18 cellular contexts compared by ENCODE assay signal in the genomic region with DNA sequence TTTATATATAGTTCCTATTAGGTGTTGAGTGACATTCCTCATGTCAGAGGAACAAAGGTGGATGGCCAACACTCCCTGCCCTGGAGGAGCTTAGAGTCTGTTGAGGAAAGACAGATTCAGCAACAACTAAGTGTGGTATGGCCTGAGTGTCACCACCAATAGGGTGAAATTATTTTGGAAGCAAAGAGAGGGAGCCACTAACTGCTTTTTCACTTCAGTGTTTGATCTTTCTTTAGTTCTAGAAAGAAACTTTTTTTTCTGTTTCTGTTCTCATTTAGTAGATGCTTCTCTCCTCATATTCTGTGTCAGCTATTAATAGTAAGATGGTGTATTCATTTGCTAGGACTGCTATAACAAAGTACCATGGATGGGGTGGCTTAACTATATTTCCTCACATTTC.
DNase-seq lines count a peak whose midpoint lies in the region; ATAC-seq, FAIRE-seq and TF ChIP-seq lines count a peak whose summit lies in the region.
"Had no signal": no experiment of that assay in that cellular context is flagged by ENCODE, and none has a peak within 500 bp of the region (broad histone marks: within the 10 kb centered on the region; RNA-seq: fewer than 3 reads in every experiment).

No MANE protein-coding gene starts in this region.

- TF ChIP-seq CTCF in A549 (IDR thresholded peaks at IDR 0.05), result no peak

- CTCF ChIA-PET in A549 (lab: Yijun Ruan, JAX), result no interaction called here
- CTCF ChIA-PET in activated CD4-positive, alpha-beta T cell treated with anti-CD3 and anti-CD28 coated beads, Interleukin-2, amount 10 ng/mL, durations not matched to agents 7 days and 5 days (lab: Charles Lee), result no interaction called here

- no peak for TF ChIP-seq RAD21 in A549 (conservative IDR thresholded peaks at IDR 0.05 in 1 of 2, IDR thresholded peaks at IDR 0.05 in 1 of 2)

- ATAC-seq in A549 (no peak), HG02852 (IDR thresholded peaks at IDR 0.05; ENCODE audit: unreplicated experiment) (peak; percentile 65), GM21723 (IDR thresholded peaks at IDR 0.05; ENCODE audit: unreplicated experiment) (no peak)

- TF ChIP-seq POLR2A in A549 (IDR thresholded peaks at IDR 0.05; ENCODE audit: low read length), result no peak

- peaks cover 5% of the 10 kb centered on the region for H3K36me3 Mint-ChIP-seq in activated CD4-positive, alpha-beta T cell treated with anti-CD3 and anti-CD28 coated beads, Interleukin-2, amount 10 ng/mL, durations not matched to agents 7 days and 5 days (ENCODE audit: low read depth)

- H3K4me3 ChIP-seq in A549, result no peak overlapping the region
- H3K4me3 ChIP-seq: BLaER1, GM23248, HAP-1 had no signal

- H3K27ac ChIP-seq in A549 (no peak overlapping the region), substantia nigra (ENCODE audit: low read depth, low read length, poor library complexity, severe bottlenecking) (no peak overlapping the region)
- H3K27ac ChIP-seq: 22Rv1, BLaER1, GM23248, HL-60, KMS-11 had no signal

- peaks cover 1% of the 10 kb centered on the region for H3K4me1 Mint-ChIP-seq in activated CD4-positive, alpha-beta T cell treated with anti-CD3 and anti-CD28 coated beads, Interleukin-2, amount 10 ng/mL, durations not matched to agents 7 days and 5 days
- H3K4me1 Mint-ChIP-seq: CD14-positive monocyte; CD4-positive, alpha-beta memory T cell had no signal

- no peaks in the 10 kb centered on the region for H3K9me3 Mint-ChIP-seq in activated CD4-positive, alpha-beta T cell treated with anti-CD3 and anti-CD28 coated beads, Interleukin-2, amount 10 ng/mL, durations not matched to agents 7 days and 5 days
- H3K9me3 Mint-ChIP-seq: CD14-positive monocyte; CD4-positive, alpha-beta memory T cell had no signal

- H3K27ac Mint-ChIP-seq in activated CD4-positive, alpha-beta T cell treated with anti-CD3 and anti-CD28 coated beads, Interleukin-2, amount 10 ng/mL, durations not matched to agents 7 days and 5 days, result no peak overlapping the region
- H3K27ac Mint-ChIP-seq: CD4-positive, alpha-beta memory T cell had no signal

- no peak for TF ChIP-seq EP300 in A549 (IDR thresholded peaks at IDR 0.05)

- H3K27me3 Mint-ChIP-seq in activated CD4-positive, alpha-beta T cell treated with anti-CD3 and anti-CD28 coated beads, Interleukin-2, amount 10 ng/mL, durations not matched to agents 7 days and 5 days, result no peaks in the 10 kb centered on the region
- H3K27me3 Mint-ChIP-seq: CD4-positive, alpha-beta memory T cell had no signal

- DNase-seq in A549 (ENCODE audit: low read depth in 1 of 2, low spot score in 1 of 2) (no peak), GM18507 (ENCODE audit: extremely low spot score, insufficient read length, low read depth) (no peak), substantia nigra (lab: John Stamatoyannopoulos, UW) (no peak)
- DNase-seq in activated CD4-positive, alpha-beta T cell treated with anti-CD3 and anti-CD28 coated beads, Interleukin-2, amount 10 ng/mL, durations not matched to agents 7 days and 5 days, result no peak
- DNase-seq: CD4-positive, alpha-beta memory T cell; DMS153; DMS79; GF-D8; GM23248 had no signal

- no peaks in the 10 kb centered on the region for H3K4me1 ChIP-seq in A549
- H3K4me1 ChIP-seq: BLaER1 had no signal

- POLR2A ChIA-PET in A549 (lab: Yijun Ruan, JAX), result no interaction called here
- POLR2A ChIA-PET in activated CD4-positive, alpha-beta T cell treated with anti-CD3 and anti-CD28 coated beads, Interleukin-2, amount 10 ng/mL, durations not matched to agents 7 days and 5 days (lab: Charles Lee), result no interaction called here

- H3K4me2 ChIP-seq in A549, result no peak overlapping the region
- H3K4me2 ChIP-seq: BLaER1, KMS-11 had no signal

- H3K4me3 Mint-ChIP-seq in activated CD4-positive, alpha-beta T cell treated with anti-CD3 and anti-CD28 coated beads, Interleukin-2, amount 10 ng/mL, durations not matched to agents 7 days and 5 days, result no peak overlapping the region
- H3K4me3 Mint-ChIP-seq: CD14-positive monocyte; CD4-positive, alpha-beta memory T cell had no signal

- FAIRE-seq in A549 (lab: Jason Lieb, UNC) (peak; percentile 51), GM18507 (lab: Jason Lieb, UNC) (peak; percentile 9), islet of Langerhans (lab: Jason Lieb, UNC) (peak; percentile 27)

- no peaks in the 10 kb centered on the region for H3K9me3 ChIP-seq in A549
- H3K9me3 ChIP-seq: BLaER1, HAP-1 had no signal

TF ChIP-seq in A549, 52 proteins besides CTCF, POLR2A, EP300 and RAD21 (continues in another document):
- TF ChIP-seq CHD4 (IDR thresholded peaks at IDR 0.05; ENCODE audit: borderline replicate concordance), result no peak
- TF ChIP-seq, protein P1, sequence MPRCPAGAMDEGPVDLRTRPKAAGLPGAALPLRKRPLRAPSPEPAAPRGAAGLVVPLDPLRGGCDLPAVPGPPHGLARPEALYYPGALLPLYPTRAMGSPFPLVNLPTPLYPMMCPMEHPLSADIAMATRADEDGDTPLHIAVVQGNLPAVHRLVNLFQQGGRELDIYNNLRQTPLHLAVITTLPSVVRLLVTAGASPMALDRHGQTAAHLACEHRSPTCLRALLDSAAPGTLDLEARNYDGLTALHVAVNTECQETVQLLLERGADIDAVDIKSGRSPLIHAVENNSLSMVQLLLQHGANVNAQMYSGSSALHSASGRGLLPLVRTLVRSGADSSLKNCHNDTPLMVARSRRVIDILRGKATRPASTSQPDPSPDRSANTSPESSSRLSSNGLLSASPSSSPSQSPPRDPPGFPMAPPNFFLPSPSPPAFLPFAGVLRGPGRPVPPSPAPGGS (IDR thresholded peaks at IDR 0.05), result no peak
- TF ChIP-seq, protein P2, sequence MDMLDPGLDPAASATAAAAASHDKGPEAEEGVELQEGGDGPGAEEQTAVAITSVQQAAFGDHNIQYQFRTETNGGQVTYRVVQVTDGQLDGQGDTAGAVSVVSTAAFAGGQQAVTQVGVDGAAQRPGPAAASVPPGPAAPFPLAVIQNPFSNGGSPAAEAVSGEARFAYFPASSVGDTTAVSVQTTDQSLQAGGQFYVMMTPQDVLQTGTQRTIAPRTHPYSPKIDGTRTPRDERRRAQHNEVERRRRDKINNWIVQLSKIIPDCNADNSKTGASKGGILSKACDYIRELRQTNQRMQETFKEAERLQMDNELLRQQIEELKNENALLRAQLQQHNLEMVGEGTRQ (IDR thresholded peaks at IDR 0.05), result no peak
- TF ChIP-seq, protein P3, sequence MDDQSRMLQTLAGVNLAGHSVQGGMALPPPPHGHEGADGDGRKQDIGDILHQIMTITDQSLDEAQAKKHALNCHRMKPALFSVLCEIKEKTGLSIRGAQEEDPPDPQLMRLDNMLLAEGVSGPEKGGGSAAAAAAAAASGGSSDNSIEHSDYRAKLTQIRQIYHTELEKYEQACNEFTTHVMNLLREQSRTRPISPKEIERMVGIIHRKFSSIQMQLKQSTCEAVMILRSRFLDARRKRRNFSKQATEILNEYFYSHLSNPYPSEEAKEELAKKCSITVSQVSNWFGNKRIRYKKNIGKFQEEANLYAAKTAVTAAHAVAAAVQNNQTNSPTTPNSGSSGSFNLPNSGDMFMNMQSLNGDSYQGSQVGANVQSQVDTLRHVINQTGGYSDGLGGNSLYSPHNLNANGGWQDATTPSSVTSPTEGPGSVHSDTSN (IDR thresholded peaks at IDR 0.05), result no peak
- TF ChIP-seq JUN (IDR thresholded peaks at IDR 0.05), result no peak
- TF ChIP-seq BHLHE40 (IDR thresholded peaks at IDR 0.05; ENCODE audit: low read depth, low read length), result no peak
- no peak for TF ChIP-seq CBX2 (IDR thresholded peaks at IDR 0.05; ENCODE audit: borderline replicate concordance, low read depth)
- TF ChIP-seq, protein P4, sequence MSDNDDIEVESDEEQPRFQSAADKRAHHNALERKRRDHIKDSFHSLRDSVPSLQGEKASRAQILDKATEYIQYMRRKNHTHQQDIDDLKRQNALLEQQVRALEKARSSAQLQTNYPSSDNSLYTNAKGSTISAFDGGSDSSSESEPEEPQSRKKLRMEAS (IDR thresholded peaks at IDR 0.05), result no peak
- TF ChIP-seq RCOR1 (IDR thresholded peaks at IDR 0.05; ENCODE audit: low read depth, low read length), result no peak
- TF ChIP-seq, protein P5, sequence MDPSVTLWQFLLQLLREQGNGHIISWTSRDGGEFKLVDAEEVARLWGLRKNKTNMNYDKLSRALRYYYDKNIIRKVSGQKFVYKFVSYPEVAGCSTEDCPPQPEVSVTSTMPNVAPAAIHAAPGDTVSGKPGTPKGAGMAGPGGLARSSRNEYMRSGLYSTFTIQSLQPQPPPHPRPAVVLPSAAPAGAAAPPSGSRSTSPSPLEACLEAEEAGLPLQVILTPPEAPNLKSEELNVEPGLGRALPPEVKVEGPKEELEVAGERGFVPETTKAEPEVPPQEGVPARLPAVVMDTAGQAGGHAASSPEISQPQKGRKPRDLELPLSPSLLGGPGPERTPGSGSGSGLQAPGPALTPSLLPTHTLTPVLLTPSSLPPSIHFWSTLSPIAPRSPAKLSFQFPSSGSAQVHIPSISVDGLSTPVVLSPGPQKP (IDR thresholded peaks at IDR 0.05; ENCODE audit: low read depth, low read length), result no peak
- no peak for TF ChIP-seq POLR2AphosphoS2 (conservative IDR thresholded peaks at IDR 0.05; ENCODE audit: low read length)
- TF ChIP-seq MAZ (IDR thresholded peaks at IDR 0.05; ENCODE audit: borderline replicate concordance, low read depth, low read length), result no peak
- TF ChIP-seq, protein P6, sequence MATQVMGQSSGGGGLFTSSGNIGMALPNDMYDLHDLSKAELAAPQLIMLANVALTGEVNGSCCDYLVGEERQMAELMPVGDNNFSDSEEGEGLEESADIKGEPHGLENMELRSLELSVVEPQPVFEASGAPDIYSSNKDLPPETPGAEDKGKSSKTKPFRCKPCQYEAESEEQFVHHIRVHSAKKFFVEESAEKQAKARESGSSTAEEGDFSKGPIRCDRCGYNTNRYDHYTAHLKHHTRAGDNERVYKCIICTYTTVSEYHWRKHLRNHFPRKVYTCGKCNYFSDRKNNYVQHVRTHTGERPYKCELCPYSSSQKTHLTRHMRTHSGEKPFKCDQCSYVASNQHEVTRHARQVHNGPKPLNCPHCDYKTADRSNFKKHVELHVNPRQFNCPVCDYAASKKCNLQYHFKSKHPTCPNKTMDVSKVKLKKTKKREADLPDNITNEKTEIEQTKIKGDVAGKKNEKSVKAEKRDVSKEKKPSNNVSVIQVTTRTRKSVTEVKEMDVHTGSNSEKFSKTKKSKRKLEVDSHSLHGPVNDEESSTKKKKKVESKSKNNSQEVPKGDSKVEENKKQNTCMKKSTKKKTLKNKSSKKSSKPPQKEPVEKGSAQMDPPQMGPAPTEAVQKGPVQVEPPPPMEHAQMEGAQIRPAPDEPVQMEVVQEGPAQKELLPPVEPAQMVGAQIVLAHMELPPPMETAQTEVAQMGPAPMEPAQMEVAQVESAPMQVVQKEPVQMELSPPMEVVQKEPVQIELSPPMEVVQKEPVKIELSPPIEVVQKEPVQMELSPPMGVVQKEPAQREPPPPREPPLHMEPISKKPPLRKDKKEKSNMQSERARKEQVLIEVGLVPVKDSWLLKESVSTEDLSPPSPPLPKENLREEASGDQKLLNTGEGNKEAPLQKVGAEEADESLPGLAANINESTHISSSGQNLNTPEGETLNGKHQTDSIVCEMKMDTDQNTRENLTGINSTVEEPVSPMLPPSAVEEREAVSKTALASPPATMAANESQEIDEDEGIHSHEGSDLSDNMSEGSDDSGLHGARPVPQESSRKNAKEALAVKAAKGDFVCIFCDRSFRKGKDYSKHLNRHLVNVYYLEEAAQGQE (IDR thresholded peaks at IDR 0.05), result no peak
